ENCODE assay signal across 9 cellular contexts in genomic region chr10:66925896-66926719, GRCh38. TPM values are rescaled to one million over a fixed set of nuclear protein-coding genes. Genes with fewer than 3 reads are reported as not detected.
DNase-seq lines count a peak whose midpoint lies in the region; ATAC-seq and TF ChIP-seq lines count a peak whose summit lies in the region.
"Had no signal": no experiment of that assay in that cellular context is flagged by ENCODE, and none has a peak within 500 bp of the region (broad histone marks: within the 10 kb centered on the region; RNA-seq: fewer than 3 reads in every experiment).

TSS of gene LRRTM3 (plus strand) at chr10:66926036.

- no peaks in the 10 kb centered on the region for H3K4me1 ChIP-seq in NT2/D1 (ENCODE audit: insufficient read depth, insufficient read length)

- peak; percentile 28 for DNase-seq in NCI-H1105 treated with DMSO at 0.1 percent for 48 hours (lab: John Stamatoyannopoulos, UW)
- no peak for DNase-seq in NCI-H1105 (lab: John Stamatoyannopoulos, UW)
- DNase-seq in NT2/D1 (ENCODE audit: low read depth, low spot score): peak; percentile 83
- DNase-seq in MCF 10A (ENCODE audit: unreplicated experiment): peak; percentile 81
- DNase-seq in iPS-NIHi11 (ENCODE audit: low spot score): peak; percentile 77
- DNase-seq in smooth muscle cell of the brain vasculature (ENCODE audit: low read depth, low spot score): peak; percentile 71

- POLR2A ChIA-PET in MCF 10A (lab: Yijun Ruan, JAX): interaction anchor here (0.7 kb wide), 1 partner anchor 827 kb away, joined by 3 read pairs; no protein-coding TSS in a partner anchor

- peak; percentile 45 for TF ChIP-seq CTCF in MCF 10A (IDR thresholded peaks at IDR 0.05; ENCODE audit: unreplicated experiment)

- H3K27me3 ChIP-seq in NT2/D1 (ENCODE audit: insufficient read depth, insufficient read length): peaks cover 7% of the 10 kb centered on the region

- H3K27me3 Mint-ChIP-seq in MCF 10A (ENCODE audit: insufficient read depth, unreplicated experiment): peaks cover 23% of the 10 kb centered on the region

- H3K4me3 Mint-ChIP-seq in MCF 10A (ENCODE audit: unreplicated experiment): peak within 1 kb of the TSS; percentile 33
- H3K4me3 Mint-ChIP-seq: CD4-positive, CD25-positive, alpha-beta regulatory T cell had no signal

- intact Hi-C loops in MCF 10A (cut with micrococcal nuclease): no loop called here

- H3K9ac ChIP-seq in NT2/D1 (ENCODE audit: insufficient read length, low read depth): no peak within 1 kb of the TSS

- no peak within 1 kb of the TSS for H3K4me3 ChIP-seq in NT2/D1 (ENCODE audit: insufficient read length, low read depth)

- no peaks in the 10 kb centered on the region for H3K36me3 Mint-ChIP-seq in MCF 10A (ENCODE audit: insufficient read depth, unreplicated experiment)
- H3K36me3 Mint-ChIP-seq: CD4-positive, CD25-positive, alpha-beta regulatory T cell had no signal

- ATAC-seq in GM19467 (IDR thresholded peaks at IDR 0.05; ENCODE audit: unreplicated experiment): peak; percentile 100
- ATAC-seq in HG03469 (IDR thresholded peaks at IDR 0.05; ENCODE audit: unreplicated experiment): peak; percentile 100

- no peaks in the 10 kb centered on the region for H3K36me3 ChIP-seq in NT2/D1 (ENCODE audit: insufficient read depth, insufficient read length, low read length)

- peaks cover 6% of the 10 kb centered on the region for H3K4me1 Mint-ChIP-seq in MCF 10A (ENCODE audit: insufficient read depth, unreplicated experiment)
- H3K4me1 Mint-ChIP-seq: CD4-positive, CD25-positive, alpha-beta regulatory T cell had no signal

- no peaks in the 10 kb centered on the region for H3K9me3 ChIP-seq in NT2/D1 (ENCODE audit: insufficient read depth, low read length)

- no TSS peak for BruUV-seq in MCF 10A (replicated peaks; lab: Mats Ljungman, UMichigan)

- H3K27ac Mint-ChIP-seq in MCF 10A (ENCODE audit: low read depth, unreplicated experiment): no peak within 1 kb of the TSS
- H3K27ac Mint-ChIP-seq: CD4-positive, CD25-positive, alpha-beta regulatory T cell had no signal

- no peaks in the 10 kb centered on the region for H3K9me3 Mint-ChIP-seq in MCF 10A (ENCODE audit: unreplicated experiment)

- CTCF ChIA-PET in MCF 10A (lab: Yijun Ruan, JAX): interaction anchor here (0.6 to 2.2 kb wide), 26 partner anchors 8 to 1948 kb away, joined by 3 to 12 read pairs (median 4); no protein-coding TSS in a partner anchor

RNA-seq across cellular contexts. Expression of gene LRRTM3, which starts in this region (rescaled TPM):
- total RNA-seq in MCF 10A (2022): not detected in 2 replicates
- total RNA-seq: CD4-positive, CD25-positive, alpha-beta regulatory T cell had no signal

Comparison
In these comparisons a context has a peak if more than half of its experiments do, and no peak if none do; other contexts are left out.
1. Peak in DNase-seq in MCF 10A; RNA of the gene not detected or under 1 TPM.